ENCODE assay signal across 10 cellular contexts in genomic region chr3:129118745-129119144, GRCh38. TPM values are rescaled to one million over a fixed set of nuclear protein-coding genes. Genes with fewer than 3 reads are reported as not detected.
DNase-seq lines count a peak whose midpoint lies in the region; ATAC-seq and TF ChIP-seq lines count a peak whose summit lies in the region.
"Had no signal": no experiment of that assay in that cellular context is flagged by ENCODE, and none has a peak within 500 bp of the region (broad histone marks: within the 10 kb centered on the region; RNA-seq: fewer than 3 reads in every experiment).

No MANE protein-coding gene starts in this region.

- dilution Hi-C loops in mammary epithelial cell (cut with HindIII; ENCODE audit: low sequenced_read_pairs): loop anchor here (5.0 kb wide), 1 partner anchor 36 kb away; no protein-coding TSS in a partner anchor

- H3K4me3 Mint-ChIP-seq in Caco-2 (ENCODE audit: unreplicated experiment) (peak overlapping the region; percentile 80), natural killer cell (peak overlapping the region; percentile 87)
- peak overlapping the region; percentile 93 for H3K4me3 Mint-ChIP-seq in T-helper 2 cell treated with Interferon-gamma antibody and Interleukin-4, amounts not matched to agents 5 μg/mL and 100 μg/mL, for 36 hours

- BruUV-seq in Caco-2 (replicated peaks; lab: Mats Ljungman, UMichigan) (no TSS peak), mammary epithelial cell (replicated peaks; lab: Mats Ljungman, UMichigan) (no TSS peak)

- peaks cover 36% of the 10 kb centered on the region for H3K4me1 Mint-ChIP-seq in Caco-2 (ENCODE audit: low read depth, unreplicated experiment)
- peaks cover 67% of the 10 kb centered on the region for H3K4me1 Mint-ChIP-seq in T-helper 2 cell treated with Interferon-gamma antibody and Interleukin-4, amounts not matched to agents 5 μg/mL and 100 μg/mL, for 36 hours (ENCODE audit: low read depth)
- H3K4me1 Mint-ChIP-seq in natural killer cell: peaks cover 63 to 75% of the 10 kb centered on the region in 2 donors

- CTCF ChIA-PET in Caco-2 (lab: Charles Lee) (interaction anchor here (2.0 to 3.7 kb wide), 2 partner anchors 64 to 148 kb away, joined by 10 to 21 read pairs; no protein-coding TSS in a partner anchor), mammary epithelial cell (lab: Charles Lee; ENCODE audit: low non-redundant PET) (interaction anchor here (0.6 kb wide), 1 partner anchor 389 kb away, joined by 3 read pairs; no protein-coding TSS in a partner anchor)

- no peaks in the 10 kb centered on the region for H3K9me3 ChIP-seq in Caco-2
- H3K9me3 ChIP-seq in mammary epithelial cell (replicated peaks; ENCODE audit: insufficient read depth, low read length): no peaks in the 10 kb centered on the region
- H3K9me3 ChIP-seq: esophagus muscularis mucosa had no signal

- TF ChIP-seq CTCF in Caco-2 (IDR thresholded peaks at IDR 0.05; ENCODE audit: insufficient read depth in 1 of 2, low read depth in 1 of 2, low read length in 1 of 2, severe bottlenecking in 1 of 2, unreplicated experiment in 1 of 2): no peak
- TF ChIP-seq CTCF in mammary epithelial cell (conservative IDR thresholded peaks at IDR 0.05 in 1 of 2, IDR thresholded peaks at IDR 0.05 in 1 of 2; ENCODE audit: extremely low read depth in 1 of 2, insufficient read depth in 1 of 2, low read depth in 1 of 2, low read length in 2 of 2): no peak
- TF ChIP-seq CTCF in natural killer cell (IDR thresholded peaks at IDR 0.05): no peak

- peak in 2 of 3 donors; percentile 6 to 19 for ATAC-seq in natural killer cell
- no peak for ATAC-seq in GM18517 (IDR thresholded peaks at IDR 0.05; ENCODE audit: unreplicated experiment)
- ATAC-seq in GM19035 (IDR thresholded peaks at IDR 0.05; ENCODE audit: unreplicated experiment): no peak

- no peaks in the 10 kb centered on the region for H3K27me3 Mint-ChIP-seq in Caco-2 (ENCODE audit: insufficient read depth, unreplicated experiment)
- H3K27me3 Mint-ChIP-seq in T-helper 2 cell treated with Interferon-gamma antibody and Interleukin-4, amounts not matched to agents 5 μg/mL and 100 μg/mL, for 36 hours (ENCODE audit: low read depth): no peaks in the 10 kb centered on the region
- no peaks in the 10 kb centered on the region for H3K27me3 Mint-ChIP-seq in natural killer cell (ENCODE audit: low read depth in 2 of 2)

- no peak overlapping the region for H2AFZ ChIP-seq in mammary epithelial cell (ENCODE audit: low read depth, low read length)

- H3K36me3 Mint-ChIP-seq in Caco-2 (ENCODE audit: insufficient read depth, unreplicated experiment) (peaks cover 25% of the 10 kb centered on the region), natural killer cell (no peaks in the 10 kb centered on the region)
- H3K36me3 Mint-ChIP-seq in T-helper 2 cell treated with Interferon-gamma antibody and Interleukin-4, amounts not matched to agents 5 μg/mL and 100 μg/mL, for 36 hours (ENCODE audit: low read depth): peaks cover 54% of the 10 kb centered on the region

- H3K79me2 ChIP-seq in mammary epithelial cell (ENCODE audit: insufficient read depth, low read length): peaks cover 64% of the 10 kb centered on the region

- H4K20me1 ChIP-seq in mammary epithelial cell (ENCODE audit: insufficient read depth, low read length): no peaks in the 10 kb centered on the region

- H3K27ac ChIP-seq in mammary epithelial cell (ENCODE audit: insufficient read depth, low read depth, low read length): no peak overlapping the region

- DNase-seq in Caco-2 (no peak), mammary epithelial cell (no peak), natural killer cell (no peak), nucleus accumbens (lab: John Stamatoyannopoulos, UW) (no peak), NCI-H82 treated with DMSO at 0.1 percent for 48 hours (lab: John Stamatoyannopoulos, UW; ENCODE audit: unreplicated experiment) (no peak)
- DNase-seq in T-helper 2 cell treated with Interferon-gamma antibody and Interleukin-4, amounts not matched to agents 5 μg/mL and 100 μg/mL, for 36 hours (ENCODE audit: low spot score): peak; percentile 49

- peak overlapping the region; percentile 88 for H3K4me2 ChIP-seq in mammary epithelial cell (ENCODE audit: insufficient read depth, low read depth, low read length)

- H3K4me1 ChIP-seq in Caco-2 (peaks cover 38% of the 10 kb centered on the region), mammary epithelial cell (ENCODE audit: insufficient read depth, low read length) (peaks cover 27% of the 10 kb centered on the region)

- H3K27me3 ChIP-seq in Caco-2 (replicated peaks; ENCODE audit: control insufficient read depth, insufficient read depth, low read length) (no peaks in the 10 kb centered on the region), mammary epithelial cell (ENCODE audit: insufficient read depth, low read length) (no peaks in the 10 kb centered on the region)
- H3K27me3 ChIP-seq: esophagus muscularis mucosa had no signal

- H3K27ac Mint-ChIP-seq in Caco-2 (ENCODE audit: unreplicated experiment) (no peak overlapping the region), natural killer cell (peak overlapping the region; percentile 74 to 87)
- peak overlapping the region; percentile 95 for H3K27ac Mint-ChIP-seq in T-helper 2 cell treated with Interferon-gamma antibody and Interleukin-4, amounts not matched to agents 5 μg/mL and 100 μg/mL, for 36 hours

- in situ Hi-C loops in mammary epithelial cell (cut with MboI; ENCODE audit: low sequenced_read_pairs in 2 of 2): no loop called here

- WGBS in mammary epithelial cell (ENCODE audit: low coverage, missing lambda C conversion rate): 77% methylated on average over 5 of the region's 5 CpGs

- intact Hi-C loops in Caco-2 (cut with micrococcal nuclease; ENCODE audit: unreplicated experiment) (no loop called here), mammary epithelial cell (cut with micrococcal nuclease) (no loop called here), natural killer cell (cut with micrococcal nuclease) (no loop called here)

- H3K9me3 Mint-ChIP-seq in Caco-2 (ENCODE audit: unreplicated experiment): no peaks in the 10 kb centered on the region
- H3K9me3 Mint-ChIP-seq in T-helper 2 cell treated with Interferon-gamma antibody and Interleukin-4, amounts not matched to agents 5 μg/mL and 100 μg/mL, for 36 hours: no peaks in the 10 kb centered on the region
- no peaks in the 10 kb centered on the region for H3K9me3 Mint-ChIP-seq in natural killer cell

- POLR2A ChIA-PET in Caco-2 (lab: Charles Lee): no interaction called here

- H3K36me3 ChIP-seq in Caco-2 (ENCODE audit: control insufficient read depth, insufficient read depth, low read length) (peaks cover 1% of the 10 kb centered on the region), mammary epithelial cell (ENCODE audit: insufficient read depth, low read length) (peaks cover 3% of the 10 kb centered on the region)

- no peak overlapping the region for H3K9ac ChIP-seq in mammary epithelial cell (ENCODE audit: insufficient read depth, low read length)

- H3K4me3 ChIP-seq in Caco-2 (ENCODE audit: low read depth, low read length): no peak overlapping the region
- no peak overlapping the region for H3K4me3 ChIP-seq in mammary epithelial cell (replicated peaks in 1 of 3; ENCODE audit: insufficient read depth in 1 of 3, low read depth in 2 of 3, low read length in 3 of 3)

RNA-seq across cellular contexts. Expression of gene RAB43, which starts 2.9 kb away (rescaled TPM):
- total RNA-seq in Caco-2 (2022) (10.8 and 12.3 TPM in 2 replicates), mammary epithelial cell (10 to 100 TPM; 23.5 to 30.5 TPM), natural killer cell (10 to 100 TPM; 36.5 to 47.2 (median 38.3) TPM)
- 14.6 TPM for polyA plus RNA-seq in mammary epithelial cell
- 25.0 TPM for polyA minus RNA-seq in mammary epithelial cell

RNA-seq across cellular contexts. Expression of gene ISY1, which starts 42.1 kb away (rescaled TPM):
- total RNA-seq in Caco-2 (2022): 35.6 and 37.6 TPM in 2 replicates
- total RNA-seq in mammary epithelial cell: 10 to 100 TPM; 16.8 to 38.2 TPM
- polyA plus RNA-seq in mammary epithelial cell: 27.4 TPM
- polyA minus RNA-seq in mammary epithelial cell: 29.5 TPM
- 10 to 100 TPM; 51.9 to 58.2 (median 56.1) TPM for total RNA-seq in natural killer cell

RNA-seq across cellular contexts. Expression of gene GP9, which starts 58.2 kb away (rescaled TPM):
- total RNA-seq in Caco-2 (2022) (not detected in 2 replicates), mammary epithelial cell (not detected), natural killer cell (1 to 10 TPM in 2 of 3 donors, under 1 TPM in 1; 0.86 to 8.6 (median 3.8) TPM)
- polyA plus RNA-seq in mammary epithelial cell: not detected
- polyA minus RNA-seq in mammary epithelial cell: not detected
- total RNA-seq: NCI-H460 had no signal

Comparison
In these comparisons a context has a peak if more than half of its experiments do, and no peak if none do; other contexts are left out.
1. ATAC-seq: peak in natural killer cell (2 of 3); none in GM18517 (single experiment) and GM19035 (single experiment).
2. Peak in every context shown above with its lines, with median percentiles within 50 percentile points of each other: H3K4me3 Mint-ChIP-seq.